ENCODE assay signal across 11 cellular contexts in the genomic region with DNA sequence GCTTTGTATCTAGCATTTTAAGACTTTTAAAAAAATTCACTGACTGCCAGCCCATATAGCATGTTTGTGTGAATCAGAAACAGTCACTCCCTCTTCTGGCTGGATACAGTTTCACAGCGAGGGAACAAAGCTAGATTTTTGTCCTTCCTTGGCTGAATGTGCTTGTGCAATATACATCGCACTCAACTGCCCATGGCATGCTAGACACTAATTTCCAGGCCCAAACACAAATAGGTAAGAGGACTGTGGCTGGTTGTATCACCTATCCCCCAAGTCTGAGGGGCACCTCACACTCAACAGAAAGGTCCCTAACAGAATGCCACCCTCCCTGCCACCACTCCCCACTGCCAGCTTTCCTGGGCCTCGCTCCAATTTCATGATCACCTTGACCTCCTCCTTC. TPM values are rescaled to one million over a fixed set of nuclear protein-coding genes. Genes with fewer than 3 reads are reported as not detected.
A peak's percentile ranks its signal among the peaks of the same experiment; 100 is the strongest.
DNase-seq lines count a peak whose midpoint lies in the region; FAIRE-seq and TF ChIP-seq lines count a peak whose summit lies in the region.
"Had no signal": no experiment of that assay in that cellular context is flagged by ENCODE, and none has a peak within 500 bp of the region (broad histone marks: within the 10 kb centered on the region; RNA-seq: fewer than 3 reads in every experiment).

No MANE protein-coding gene starts in this region.

- H3K4me1 ChIP-seq in neural progenitor cell = no peaks in the 10 kb centered on the region

- H3K27ac ChIP-seq in neural progenitor cell = no peak overlapping the region

- H3K4me2 ChIP-seq in neural progenitor cell = no peak overlapping the region

- no peaks in the 10 kb centered on the region for H3K9me3 Mint-ChIP-seq in chondrocyte (ENCODE audit: low read depth)
- H3K9me3 Mint-ChIP-seq in neural progenitor cell = no peaks in the 10 kb centered on the region
- H3K9me3 Mint-ChIP-seq in activated T-helper 2 cell treated with anti-CD3 and anti-CD28 coated beads, Interferon-gamma antibody, Interleukin-2, Interleukin-4, amounts not matched to agents 10 μg/mL and 5 μg/mL and 100 μg/mL, durations not matched to agents 14 hours and 24 hours and 36 hours = no peaks in the 10 kb centered on the region
- H3K9me3 Mint-ChIP-seq: memory B cell had no signal

- peak; percentile 75 for TF ChIP-seq CTCF in chondrocyte (IDR thresholded peaks at IDR 0.05)
- peak; percentile 53 for TF ChIP-seq CTCF in neural progenitor cell (IDR thresholded peaks at IDR 0.05)

- H3K27me3 ChIP-seq in neural progenitor cell = no peaks in the 10 kb centered on the region

- H3K27ac Mint-ChIP-seq in chondrocyte (ENCODE audit: unreplicated experiment) (no peak overlapping the region), neural progenitor cell (no peak overlapping the region)
- no peak overlapping the region for H3K27ac Mint-ChIP-seq in activated T-helper 2 cell treated with anti-CD3 and anti-CD28 coated beads, Interferon-gamma antibody, Interleukin-2, Interleukin-4, amounts not matched to agents 10 μg/mL and 5 μg/mL and 100 μg/mL, durations not matched to agents 14 hours and 24 hours and 36 hours
- H3K27ac Mint-ChIP-seq: memory B cell had no signal

- no peaks in the 10 kb centered on the region for H3K36me3 Mint-ChIP-seq in chondrocyte (ENCODE audit: low read depth)
- H3K36me3 Mint-ChIP-seq in neural progenitor cell = no peaks in the 10 kb centered on the region
- no peaks in the 10 kb centered on the region for H3K36me3 Mint-ChIP-seq in activated T-helper 2 cell treated with anti-CD3 and anti-CD28 coated beads, Interferon-gamma antibody, Interleukin-2, Interleukin-4, amounts not matched to agents 10 μg/mL and 5 μg/mL and 100 μg/mL, durations not matched to agents 14 hours and 24 hours and 36 hours (ENCODE audit: low read depth)
- H3K36me3 Mint-ChIP-seq: memory B cell had no signal

- FAIRE-seq in GM19239 (lab: Jason Lieb, UNC) = no peak

- H3K4me3 ChIP-seq in neural progenitor cell = no peak overlapping the region

- peaks cover 7% of the 10 kb centered on the region for H3K27me3 Mint-ChIP-seq in chondrocyte (ENCODE audit: low read depth)
- H3K27me3 Mint-ChIP-seq in neural progenitor cell (ENCODE audit: insufficient read depth, low read depth) = peaks cover 5% of the 10 kb centered on the region
- peaks cover 9% of the 10 kb centered on the region for H3K27me3 Mint-ChIP-seq in activated T-helper 2 cell treated with anti-CD3 and anti-CD28 coated beads, Interferon-gamma antibody, Interleukin-2, Interleukin-4, amounts not matched to agents 10 μg/mL and 5 μg/mL and 100 μg/mL, durations not matched to agents 14 hours and 24 hours and 36 hours (ENCODE audit: low read depth)

- DNase-seq in NCI-H2227 (lab: John Stamatoyannopoulos, UW; ENCODE audit: unreplicated experiment) (peak; percentile 46), NCI-H2227 treated with DMSO at 0.1 percent for 48 hours (lab: John Stamatoyannopoulos, UW) (no peak), NCI-H1694 (lab: John Stamatoyannopoulos, UW) (peak; percentile 20), chondrocyte (ENCODE audit: low spot score) (no peak), neural progenitor cell (ENCODE audit: low spot score) (no peak), midbrain (lab: John Stamatoyannopoulos, UW) (no peak), GM19239 (ENCODE audit: insufficient read length, low spot score) (no peak)
- DNase-seq in activated T-helper 2 cell treated with anti-CD3 and anti-CD28 coated beads, Interferon-gamma antibody, Interleukin-2, Interleukin-4, amounts not matched to agents 10 μg/mL and 5 μg/mL and 100 μg/mL, durations not matched to agents 14 hours and 24 hours and 36 hours (ENCODE audit: low spot score) = no peak
- DNase-seq: cerebellar nuclear complex, T-helper 9 cell had no signal

- H2AFZ ChIP-seq in neural progenitor cell (replicated peaks) = no peak overlapping the region

- no peaks in the 10 kb centered on the region for H4K20me1 ChIP-seq in neural progenitor cell (ENCODE audit: low read depth)

- H3K4me1 Mint-ChIP-seq in chondrocyte (ENCODE audit: low read depth) (no peaks in the 10 kb centered on the region), neural progenitor cell (peaks cover 2% of the 10 kb centered on the region)
- H3K4me1 Mint-ChIP-seq in activated T-helper 2 cell treated with anti-CD3 and anti-CD28 coated beads, Interferon-gamma antibody, Interleukin-2, Interleukin-4, amounts not matched to agents 10 μg/mL and 5 μg/mL and 100 μg/mL, durations not matched to agents 14 hours and 24 hours and 36 hours (ENCODE audit: low read depth) = no peaks in the 10 kb centered on the region

- H3K79me2 ChIP-seq in neural progenitor cell (ENCODE audit: low read depth) = no peaks in the 10 kb centered on the region

- H3K4me3 Mint-ChIP-seq in chondrocyte (ENCODE audit: unreplicated experiment) = no peak overlapping the region
- H3K4me3 Mint-ChIP-seq in neural progenitor cell = no peak overlapping the region
- no peak overlapping the region for H3K4me3 Mint-ChIP-seq in activated T-helper 2 cell treated with anti-CD3 and anti-CD28 coated beads, Interferon-gamma antibody, Interleukin-2, Interleukin-4, amounts not matched to agents 10 μg/mL and 5 μg/mL and 100 μg/mL, durations not matched to agents 14 hours and 24 hours and 36 hours (ENCODE audit: low read depth)
- H3K4me3 Mint-ChIP-seq: memory B cell had no signal

- no peaks in the 10 kb centered on the region for H3K9me3 ChIP-seq in neural progenitor cell (ENCODE audit: low read depth)

- H3K9ac ChIP-seq in neural progenitor cell = no peak overlapping the region

- no peaks in the 10 kb centered on the region for H3K36me3 ChIP-seq in neural progenitor cell

- intact Hi-C loops in activated T-helper 2 cell treated with anti-CD3 and anti-CD28 coated beads, Interferon-gamma antibody, Interleukin-2, Interleukin-4, amounts not matched to agents 10 μg/mL and 5 μg/mL and 100 μg/mL, durations not matched to agents 14 hours and 24 hours and 36 hours (cut with micrococcal nuclease) = no loop called here

- H3F3A ChIP-seq in neural progenitor cell (ENCODE audit: low read depth) = no peaks in the 10 kb centered on the region

RNA-seq across cellular contexts. Expression of gene BLCAP, which starts 16.2 kb away (rescaled TPM):
- 56.6 to 66.2 TPM (median 65.1 TPM) in 3 replicates for total RNA-seq in chondrocyte
- 46.4 and 74.3 TPM in 2 replicates for total RNA-seq in neural progenitor cell (ENCODE audit: low replicate concordance)
- total RNA-seq in activated T-helper 2 cell treated with anti-CD3 and anti-CD28 coated beads, Interferon-gamma antibody, Interleukin-2, Interleukin-4, amounts not matched to agents 10 μg/mL and 5 μg/mL and 100 μg/mL, durations not matched to agents 14 hours and 24 hours and 36 hours = 24.2 and 26.3 TPM in 2 replicates

RNA-seq across cellular contexts. Expression of gene NNAT, which starts 22.8 kb away (rescaled TPM):
- total RNA-seq in chondrocyte (1.4 to 3.1 TPM (median 2.7 TPM) in 3 replicates), neural progenitor cell (ENCODE audit: low replicate concordance) (0.37 TPM in 1 of 2 replicates, not detected in the other)
- total RNA-seq in activated T-helper 2 cell treated with anti-CD3 and anti-CD28 coated beads, Interferon-gamma antibody, Interleukin-2, Interleukin-4, amounts not matched to agents 10 μg/mL and 5 μg/mL and 100 μg/mL, durations not matched to agents 14 hours and 24 hours and 36 hours = not detected in 2 replicates

Comparison
In these comparisons a context has a peak if more than half of its experiments do, and no peak if none do; other contexts are left out.
1. DNase-seq: peak in NCI-H2227 (single experiment) and NCI-H1694 (single experiment); none in NCI-H2227 treated with DMSO at 0.1 percent for 48 hours (single experiment), chondrocyte (single experiment), neural progenitor cell (single experiment), midbrain (single experiment), activated T-helper 2 cell treated with anti-CD3 and anti-CD28 coated beads, Interferon-gamma antibody, Interleukin-2, Interleukin-4, amounts not matched to agents 10 μg/mL and 5 μg/mL and 100 μg/mL, durations not matched to agents 14 hours and 24 hours and 36 hours (single experiment) and GM19239 (single experiment).